In genomic region chr13:44155422-44156293, GRCh38 we compare ENCODE assay signal across 8 cellular contexts.
DNase-seq lines count a peak whose midpoint lies in the region; ATAC-seq and TF ChIP-seq lines count a peak whose summit lies in the region.
"Had no signal": no experiment of that assay in that cellular context is flagged by ENCODE, and none has a peak within 500 bp of the region (broad histone marks: within the 10 kb centered on the region; RNA-seq: fewer than 3 reads in every experiment).

No MANE protein-coding gene starts in this region.

- no peak for TF ChIP-seq POLR2A in esophagus muscularis mucosa (IDR thresholded peaks at IDR 0.05; ENCODE audit: low read depth)

- WGBS in esophagus muscularis mucosa = 25% methylated on average over 14 of the region's 14 CpGs

- H3K4me3 ChIP-seq in esophagus muscularis mucosa = peak overlapping the region; percentile 25 to 41 (median 35)
- peak overlapping the region in 1 of 2 donors; percentile 58 for H3K4me3 ChIP-seq in muscle layer of colon (ENCODE audit: low read depth in 1 of 2, low read length in 2 of 2)
- H3K4me3 ChIP-seq in upper lobe of right lung = no peak overlapping the region

- intact Hi-C loops in esophagus muscularis mucosa (cut with DNase I) (no loop called here), upper lobe of right lung (cut with DNase I) (no loop called here)

- TF ChIP-seq EP300 in esophagus muscularis mucosa (IDR thresholded peaks at IDR 0.05) = no peak

- H3K4me1 ChIP-seq in esophagus muscularis mucosa (peaks cover 29 to 74% (median 71%) of the 10 kb centered on the region in 4 donors), muscle layer of colon (ENCODE audit: insufficient read depth, low read length) (peaks cover 46% of the 10 kb centered on the region), upper lobe of right lung (peaks cover 4% of the 10 kb centered on the region)

- peak overlapping the region; percentile 74 to 82 (median 78) for H3K27ac ChIP-seq in esophagus muscularis mucosa (replicated peaks in 1 of 4)
- peak overlapping the region; percentile 89 for H3K27ac ChIP-seq in muscle layer of colon (ENCODE audit: low read depth, low read length)
- peak overlapping the region; percentile 62 for H3K27ac ChIP-seq in upper lobe of right lung
- H3K27ac ChIP-seq: KMS-11 had no signal

- DNase-seq in NCI-H510A treated with DMSO at 0.1 percent for 48 hours (lab: John Stamatoyannopoulos, UW) = peak; percentile 16
- peak; percentile 89 for DNase-seq in esophagus muscularis mucosa (ENCODE audit: extremely low spot score)
- no peak for DNase-seq in upper lobe of right lung
- no peak for DNase-seq in activated CD4-positive, CD25-positive, alpha-beta regulatory T cell (lab: John Stamatoyannopoulos, UW)

- ATAC-seq in upper lobe of right lung (peak; percentile 80), HG03108 (IDR thresholded peaks at IDR 0.05; ENCODE audit: unreplicated experiment) (no peak), HG02642 (IDR thresholded peaks at IDR 0.05; ENCODE audit: poor library complexity, unreplicated experiment) (no peak)

- H3K36me3 ChIP-seq in esophagus muscularis mucosa (no peaks in the 10 kb centered on the region), muscle layer of colon (ENCODE audit: insufficient read depth, low read length) (no peaks in the 10 kb centered on the region), upper lobe of right lung (no peaks in the 10 kb centered on the region)

- no peak for TF ChIP-seq CTCF in esophagus muscularis mucosa (IDR thresholded peaks at IDR 0.05)
- TF ChIP-seq CTCF in upper lobe of right lung (IDR thresholded peaks at IDR 0.05) = no peak

- no peak overlapping the region for H3K9ac ChIP-seq in muscle layer of colon (ENCODE audit: low read length)
- H3K9ac ChIP-seq: KMS-11 had no signal

- no peaks in the 10 kb centered on the region for H3K27me3 ChIP-seq in esophagus muscularis mucosa
- no peaks in the 10 kb centered on the region for H3K27me3 ChIP-seq in muscle layer of colon (ENCODE audit: control insufficient read depth in 1 of 2, insufficient read depth in 2 of 2, low read length in 2 of 2)
- no peaks in the 10 kb centered on the region for H3K27me3 ChIP-seq in upper lobe of right lung

- H3K9me3 ChIP-seq in esophagus muscularis mucosa (no peaks in the 10 kb centered on the region), muscle layer of colon (ENCODE audit: low read length) (no peaks in the 10 kb centered on the region), upper lobe of right lung (no peaks in the 10 kb centered on the region)

Comparison
In these comparisons a context has a peak if more than half of its experiments do, and no peak if none do; other contexts are left out.
1. DNase-seq: peak in NCI-H510A treated with DMSO at 0.1 percent for 48 hours (single experiment) and esophagus muscularis mucosa (single experiment); none in upper lobe of right lung (single experiment) and activated CD4-positive, CD25-positive, alpha-beta regulatory T cell (0 of 4).
2. Peak in every context shown above with its lines, with median percentiles within 50 percentile points of each other: H3K27ac ChIP-seq.